ENCODE assay signal across 29 cellular contexts in genomic region chr3:166123576-166123975, GRCh38.
DNase-seq lines count a peak whose midpoint lies in the region; ATAC-seq, FAIRE-seq and TF ChIP-seq lines count a peak whose summit lies in the region.
"Had no signal": no experiment of that assay in that cellular context is flagged by ENCODE, and none has a peak within 500 bp of the region (broad histone marks: within the 10 kb centered on the region; RNA-seq: fewer than 3 reads in every experiment).

No MANE protein-coding gene starts in this region.

- H3K79me2 ChIP-seq in astrocyte (ENCODE audit: insufficient read depth, low read length) (no peaks in the 10 kb centered on the region), smooth muscle cell (ENCODE audit: low read depth) (no peaks in the 10 kb centered on the region)
- H3K79me2 ChIP-seq: parathyroid adenoma had no signal

- ATAC-seq in foreskin keratinocyte, result peak; percentile 96
- ATAC-seq: left lobe of liver, Right ventricle myocardium inferior, sciatic nerve had no signal

- H3K36me3 ChIP-seq in breast epithelium, result no peaks in the 10 kb centered on the region
- no peaks in the 10 kb centered on the region for H3K36me3 ChIP-seq in astrocyte (ENCODE audit: insufficient read depth, low read length)
- H3K36me3 ChIP-seq in smooth muscle cell (ENCODE audit: low read depth), result no peaks in the 10 kb centered on the region
- no peaks in the 10 kb centered on the region for H3K36me3 ChIP-seq in left ventricle myocardium inferior
- no peaks in the 10 kb centered on the region for H3K36me3 ChIP-seq in uterus
- H3K36me3 ChIP-seq: BE2C had no signal

- POLR2A ChIA-PET in MCF 10A (lab: Yijun Ruan, JAX), result interaction anchor here (0.6 kb wide), 1 partner anchor 708 kb away, joined by 3 read pairs; no protein-coding TSS in a partner anchor

- H2AFZ ChIP-seq in astrocyte (ENCODE audit: low read depth, low read length), result no peak overlapping the region
- no peak overlapping the region for H2AFZ ChIP-seq in smooth muscle cell (ENCODE audit: low read depth)
- H2AFZ ChIP-seq: parathyroid adenoma had no signal

- no peaks in the 10 kb centered on the region for H3K27me3 ChIP-seq in breast epithelium
- no peaks in the 10 kb centered on the region for H3K27me3 ChIP-seq in astrocyte (ENCODE audit: insufficient read depth, low read length)
- no peaks in the 10 kb centered on the region for H3K27me3 ChIP-seq in foreskin keratinocyte
- H3K27me3 ChIP-seq in smooth muscle cell (ENCODE audit: low read depth), result no peaks in the 10 kb centered on the region
- no peaks in the 10 kb centered on the region for H3K27me3 ChIP-seq in left ventricle myocardium inferior (ENCODE audit: low read depth)
- H3K27me3 ChIP-seq in uterus, result no peaks in the 10 kb centered on the region
- H3K27me3 ChIP-seq: BE2C had no signal

- H3K36me3 Mint-ChIP-seq in MCF 10A (ENCODE audit: insufficient read depth, unreplicated experiment) (no peaks in the 10 kb centered on the region), astrocyte (ENCODE audit: low read depth, unreplicated experiment) (no peaks in the 10 kb centered on the region)
- H3K36me3 Mint-ChIP-seq: type B pancreatic cell had no signal

- TF ChIP-seq POLR2A in breast epithelium (IDR thresholded peaks at IDR 0.05) (no peak), uterus (IDR thresholded peaks at IDR 0.05) (no peak)

- TF ChIP-seq CTCF in MCF 10A (IDR thresholded peaks at IDR 0.05; ENCODE audit: unreplicated experiment) (no peak), breast epithelium (IDR thresholded peaks at IDR 0.05) (no peak), astrocyte (IDR thresholded peaks at IDR 0.05; ENCODE audit: insufficient read depth, low read depth, low read length) (no peak), foreskin keratinocyte (conservative IDR thresholded peaks at IDR 0.05) (no peak), smooth muscle cell (IDR thresholded peaks at IDR 0.05; ENCODE audit: borderline replicate concordance, insufficient read depth, poor library complexity, severe bottlenecking) (no peak), left ventricle myocardium inferior (IDR thresholded peaks at IDR 0.05; ENCODE audit: borderline replicate concordance) (no peak), uterus (IDR thresholded peaks at IDR 0.05) (no peak)

- peaks cover 17% of the 10 kb centered on the region for H3K4me1 Mint-ChIP-seq in MCF 10A (ENCODE audit: insufficient read depth, unreplicated experiment)
- peaks cover 12% of the 10 kb centered on the region for H3K4me1 Mint-ChIP-seq in astrocyte (ENCODE audit: low read depth, unreplicated experiment)
- H3K4me1 Mint-ChIP-seq: central memory CD8-positive, alpha-beta T cell had no signal

- H3K27ac ChIP-seq in breast epithelium, result no peak overlapping the region
- H3K27ac ChIP-seq in astrocyte (ENCODE audit: low read depth, low read length), result no peak overlapping the region
- no peak overlapping the region for H3K27ac ChIP-seq in foreskin keratinocyte
- no peak overlapping the region for H3K27ac ChIP-seq in smooth muscle cell (ENCODE audit: low read depth)
- H3K27ac ChIP-seq in left ventricle myocardium inferior (replicated peaks), result no peak overlapping the region
- H3K27ac ChIP-seq in uterus, result no peak overlapping the region
- H3K27ac ChIP-seq: 22Rv1, parathyroid adenoma had no signal

- H3K27me3 Mint-ChIP-seq in MCF 10A (ENCODE audit: insufficient read depth, unreplicated experiment) (no peaks in the 10 kb centered on the region), astrocyte (ENCODE audit: low read depth, unreplicated experiment) (no peaks in the 10 kb centered on the region)
- H3K27me3 Mint-ChIP-seq: activated T-cell treated with anti-CD3 and anti-CD28 coated beads, Interleukin-2, amount 50 U/mL, for 24 hours; central memory CD8-positive, alpha-beta T cell; type B pancreatic cell had no signal

- H3K4me3 Mint-ChIP-seq in MCF 10A (ENCODE audit: unreplicated experiment) (no peak overlapping the region), astrocyte (ENCODE audit: unreplicated experiment) (no peak overlapping the region)
- H3K4me3 Mint-ChIP-seq: activated T-cell treated with anti-CD3 and anti-CD28 coated beads, Interleukin-2, amount 50 U/mL, for 24 hours; central memory CD8-positive, alpha-beta T cell; nephron progenitor cell; type B pancreatic cell had no signal

- CTCF ChIA-PET in MCF 10A (lab: Yijun Ruan, JAX), result interaction anchor here (0.6 kb wide), 1 partner anchor 458 kb away, joined by 3 read pairs; no protein-coding TSS in a partner anchor

- no peak overlapping the region for H3K4me2 ChIP-seq in astrocyte (ENCODE audit: low read length)
- H3K4me2 ChIP-seq in smooth muscle cell, result peak overlapping the region; percentile 59

- H3F3A ChIP-seq in smooth muscle cell (ENCODE audit: low read depth), result no peaks in the 10 kb centered on the region

- H3K9me3 Mint-ChIP-seq in MCF 10A (ENCODE audit: unreplicated experiment), result peaks cover 6% of the 10 kb centered on the region
- H3K9me3 Mint-ChIP-seq in astrocyte (ENCODE audit: unreplicated experiment), result no peaks in the 10 kb centered on the region
- H3K9me3 Mint-ChIP-seq: nephron progenitor cell, type B pancreatic cell had no signal

- FAIRE-seq in astrocyte (lab: Jason Lieb, UNC), result peak; percentile 37
- FAIRE-seq: GM12892 had no signal

- peak; percentile 57 for DNase-seq in MCF 10A (ENCODE audit: unreplicated experiment)
- no peak for DNase-seq in breast epithelium (ENCODE audit: low spot score in 2 of 2)
- DNase-seq in astrocyte (ENCODE audit: low read depth), result peak; percentile 31
- DNase-seq in foreskin keratinocyte, result peak; percentile 42 to 75
- no peak for DNase-seq in smooth muscle cell (lab: John Stamatoyannopoulos, UW; ENCODE audit: unreplicated experiment)
- DNase-seq in left ventricle myocardium inferior, result no peak
- no peak for DNase-seq in uterus
- DNase-seq in putamen (ENCODE audit: low spot score), result no peak
- DNase-seq: activated CD4-positive, alpha-beta T cell treated with anti-CD3 and anti-CD28 coated beads for 1 hour; activated naive CD4-positive, alpha-beta T cell treated with Interleukin-2 at 50 U/mL for 16 hours; activated T-cell treated with anti-CD3 and anti-CD28 coated beads, Interleukin-2, amount 50 U/mL, for 24 hours; amniotic stem cell; BE2C; COR-L47; erythroblast; glutamatergic neuron; NCI-H1436; NCI-H526 treated with DMSO at 0.1 percent for 48 hours; nephron progenitor cell; stimulated activated CD4-positive, alpha-beta T cell treated with anti-CD3 and anti-CD28 coated beads, Interleukin-15, amount 100 ng/mL, for 24 hours; stimulated activated CD8-positive, alpha-beta memory T cell treated with anti-CD3 and anti-CD28 coated beads, Interleukin-4, amount 100 ng/mL, for 48 hours had no signal

- H3K9ac ChIP-seq in astrocyte (ENCODE audit: low read length) (no peak overlapping the region), smooth muscle cell (ENCODE audit: low read depth) (no peak overlapping the region)
- H3K9ac ChIP-seq: parathyroid adenoma had no signal

- H3K4me1 ChIP-seq in breast epithelium (no peaks in the 10 kb centered on the region), astrocyte (ENCODE audit: insufficient read depth, low read length) (no peaks in the 10 kb centered on the region), foreskin keratinocyte (peaks cover 15% of the 10 kb centered on the region), smooth muscle cell (ENCODE audit: low read depth) (no peaks in the 10 kb centered on the region), left ventricle myocardium inferior (no peaks in the 10 kb centered on the region), uterus (no peaks in the 10 kb centered on the region)
- H3K4me1 ChIP-seq: BE2C, parathyroid adenoma had no signal

- H4K20me1 ChIP-seq in astrocyte (ENCODE audit: insufficient read depth, low read length) (no peaks in the 10 kb centered on the region), smooth muscle cell (ENCODE audit: low read depth) (no peaks in the 10 kb centered on the region)

- BruUV-seq in MCF 10A (replicated peaks; lab: Mats Ljungman, UMichigan), result no TSS peak

- H3K4me3 ChIP-seq in breast epithelium (no peak overlapping the region), astrocyte (ENCODE audit: insufficient read depth, low read depth, low read length) (no peak overlapping the region), smooth muscle cell (no peak overlapping the region), left ventricle myocardium inferior (no peak overlapping the region), uterus (no peak overlapping the region)

- no peaks in the 10 kb centered on the region for H3K9me3 ChIP-seq in breast epithelium
- H3K9me3 ChIP-seq in astrocyte (ENCODE audit: insufficient read depth, low read depth, low read length), result no peaks in the 10 kb centered on the region
- H3K9me3 ChIP-seq in smooth muscle cell (replicated peaks; ENCODE audit: low read depth), result no peaks in the 10 kb centered on the region
- H3K9me3 ChIP-seq in left ventricle myocardium inferior (replicated peaks), result peaks cover 12% of the 10 kb centered on the region
- H3K9me3 ChIP-seq in uterus, result no peaks in the 10 kb centered on the region
- H3K9me3 ChIP-seq: BE2C had no signal

- intact Hi-C loops in MCF 10A (cut with micrococcal nuclease) (no loop called here), breast epithelium (cut with DNase I; ENCODE audit: low total_unique reads) (no loop called here), left ventricle myocardium inferior (cut with micrococcal nuclease) (no loop called here), uterus (cut with DNase I; ENCODE audit: low total_unique reads) (no loop called here)

- H3K27ac Mint-ChIP-seq in MCF 10A (ENCODE audit: low read depth, unreplicated experiment), result peak overlapping the region; percentile 59
- H3K27ac Mint-ChIP-seq in astrocyte (ENCODE audit: unreplicated experiment), result peak overlapping the region; percentile 88
- H3K27ac Mint-ChIP-seq: activated T-cell treated with anti-CD3 and anti-CD28 coated beads, Interleukin-2, amount 50 U/mL, for 24 hours; nephron progenitor cell; type B pancreatic cell had no signal

Comparison
In these comparisons a context has a peak if more than half of its experiments do, and no peak if none do; other contexts are left out.
1. DNase-seq: peak in MCF 10A (single experiment), astrocyte (single experiment) and foreskin keratinocyte (2 of 2); none in breast epithelium (0 of 2), smooth muscle cell (single experiment), left ventricle myocardium inferior (single experiment), uterus (0 of 2) and putamen (single experiment).